14 cellular contexts compared by ENCODE assay signal in the genomic region with DNA sequence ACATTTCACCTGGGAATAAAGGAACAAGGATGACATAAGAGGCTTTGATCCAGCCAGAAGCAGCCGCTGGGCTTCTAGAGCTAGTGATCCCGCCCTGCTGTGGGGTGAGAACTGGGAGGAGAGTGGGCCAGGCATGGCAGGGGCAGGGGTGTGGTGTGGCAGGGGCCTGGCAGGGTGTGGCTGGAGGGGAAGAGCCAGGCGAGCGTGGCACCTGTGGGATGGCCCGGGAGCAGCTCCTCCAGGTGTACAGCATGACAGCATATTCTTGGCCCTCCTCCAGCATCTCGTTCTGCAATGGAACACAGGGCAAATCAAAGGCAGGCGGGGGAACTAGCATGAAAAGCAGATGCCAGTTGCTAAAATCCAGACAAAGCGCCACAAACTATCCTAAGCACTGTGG. TPM values are rescaled to one million over a fixed set of nuclear protein-coding genes. Genes with fewer than 3 reads are reported as not detected.
DNase-seq lines count a peak whose midpoint lies in the region; ATAC-seq and TF ChIP-seq lines count a peak whose summit lies in the region.
"Had no signal": no experiment of that assay in that cellular context is flagged by ENCODE, and none has a peak within 500 bp of the region (broad histone marks: within the 10 kb centered on the region; RNA-seq: fewer than 3 reads in every experiment).

No MANE protein-coding gene starts in this region.

- H2BK5ac ChIP-seq in neuronal stem cell (ENCODE audit: low read length) = no peak overlapping the region

- WGBS in body of pancreas, 2 donors = 36 to 37% methylated on average over 7 to 8 of the region's 8 CpGs
- no CpG with 5 or more reads among the region's 8 CpGs for WGBS in neuronal stem cell (ENCODE audit: extremely low coverage in 2 of 2, insufficient read length in 2 of 2, insufficient replicate concordance in 1 of 2), 2 donors

- H4K91ac ChIP-seq in neuronal stem cell (ENCODE audit: low read depth, low read length, poor library complexity) = no peak overlapping the region

- H2BK12ac ChIP-seq in neuronal stem cell (ENCODE audit: low read length) = no peak overlapping the region

- H3K27ac ChIP-seq in body of pancreas (peak overlapping the region; percentile 34 to 58 (median 48)), neuronal stem cell (replicated peaks; ENCODE audit: low read length) (no peak overlapping the region)

- no peak overlapping the region for H3K4me2 ChIP-seq in neuronal stem cell (ENCODE audit: insufficient read depth, low read length, poor library complexity, severe bottlenecking)

- H2AK5ac ChIP-seq in neuronal stem cell (ENCODE audit: low read depth, low read length) = no peak overlapping the region

- peaks cover 14% of the 10 kb centered on the region for H3K79me1 ChIP-seq in neuronal stem cell (ENCODE audit: low read depth, low read length)

- no peak overlapping the region for H4K8ac ChIP-seq in neuronal stem cell (ENCODE audit: low read depth, low read length)

- H3K23ac ChIP-seq in neuronal stem cell (ENCODE audit: low read depth, low read length, poor library complexity) = no peak overlapping the region

- H3K9ac ChIP-seq in neuronal stem cell (ENCODE audit: low read depth, low read length, poor library complexity) = no peak overlapping the region

- no peak for TF ChIP-seq POLR2A in body of pancreas (IDR thresholded peaks at IDR 0.05)

- no peak overlapping the region for H2AFZ ChIP-seq in neuronal stem cell (ENCODE audit: low read length)

- TF ChIP-seq CTCF in body of pancreas (IDR thresholded peaks at IDR 0.05) = no peak

- intact Hi-C loops in body of pancreas (cut with DNase I) = loop anchor here (10.0 kb wide), 1 partner anchor 50 kb away; no protein-coding TSS in a partner anchor

- H3K14ac ChIP-seq in neuronal stem cell (ENCODE audit: low read length) = peak overlapping the region; percentile 50

- H3K4me3 ChIP-seq in body of pancreas = no peak overlapping the region
- H3K4me3 ChIP-seq in neuronal stem cell (ENCODE audit: low read length in 2 of 2) = no peak overlapping the region
- H3K4me3 ChIP-seq: tibial nerve had no signal

- H2BK120ac ChIP-seq in neuronal stem cell (ENCODE audit: low read depth, low read length) = no peak overlapping the region

- no peaks in the 10 kb centered on the region for H3K27me3 ChIP-seq in body of pancreas
- H3K27me3 ChIP-seq in neuronal stem cell (ENCODE audit: control insufficient read depth in 3 of 3, insufficient read depth in 3 of 3, low read depth in 1 of 3, low read length in 3 of 3) = no peaks in the 10 kb centered on the region
- H3K27me3 ChIP-seq: tibial nerve had no signal

- peaks cover 0 to 4% of the 10 kb centered on the region in 2 donors for H3K36me3 ChIP-seq in body of pancreas (replicated peaks in 1 of 2; ENCODE audit: insufficient read depth in 1 of 2, low read depth in 2 of 2)
- peaks cover 25 to 63% of the 10 kb centered on the region in 2 donors for H3K36me3 ChIP-seq in neuronal stem cell (replicated peaks in 1 of 2; ENCODE audit: control insufficient read depth in 2 of 2, insufficient read depth in 2 of 2, low read length in 2 of 2)

- H3K18ac ChIP-seq in neuronal stem cell (ENCODE audit: low read length) = no peak overlapping the region

- peak overlapping the region; percentile 80 for H3K4ac ChIP-seq in neuronal stem cell (ENCODE audit: low read length)

- H2BK15ac ChIP-seq in neuronal stem cell (ENCODE audit: low read length) = no peak overlapping the region

- H3K9me3 ChIP-seq in body of pancreas (no peaks in the 10 kb centered on the region), neuronal stem cell (replicated peaks in 1 of 2; ENCODE audit: control insufficient read depth in 2 of 2, insufficient read depth in 1 of 2, low read depth in 1 of 2, low read length in 2 of 2) (no peaks in the 10 kb centered on the region)
- H3K9me3 ChIP-seq: tibial nerve had no signal

- DNase-seq in DMS79 (lab: John Stamatoyannopoulos, UW) = peak; percentile 62
- peak; percentile 51 for DNase-seq in NCI-H2107 (lab: John Stamatoyannopoulos, UW)
- DNase-seq in body of pancreas = peak; percentile 66 to 80 (median 76)
- no peak for DNase-seq in neuronal stem cell (ENCODE audit: low spot score)
- DNase-seq in hippocampal formation (lab: John Stamatoyannopoulos, UW) = no peak
- no peak for DNase-seq in OCI-M2 (lab: John Stamatoyannopoulos, UW; ENCODE audit: unreplicated experiment)
- DNase-seq: activated CD8-positive, alpha-beta T cell treated with anti-CD3 and anti-CD28 coated beads for 36 hours; activated effector memory CD4-positive, alpha-beta T cell treated with Interleukin-2 at 50 U/mL for 16 hours; DMS 273 treated with DMSO at 0.1 percent for 48 hours; foreskin melanocyte; NK-92 treated with Interleukin-12 subunit alpha and Interleukin-12 subunit beta, amount 100 ng/mL, for 24 hours had no signal

- H3K4me1 ChIP-seq in body of pancreas = peaks cover 60% of the 10 kb centered on the region
- peaks cover 0 to 5% of the 10 kb centered on the region in 2 donors for H3K4me1 ChIP-seq in neuronal stem cell (ENCODE audit: control insufficient read depth in 2 of 2, insufficient read depth in 1 of 2, low read depth in 1 of 2, low read length in 2 of 2)

- peak; percentile 49 for ATAC-seq in body of pancreas
- no peak for ATAC-seq in HG03095 (IDR thresholded peaks at IDR 0.05; ENCODE audit: unreplicated experiment)
- no peak for ATAC-seq in GM19397 (IDR thresholded peaks at IDR 0.05; ENCODE audit: unreplicated experiment)
- ATAC-seq: activated CD8-positive, alpha-beta T cell treated with anti-CD3 and anti-CD28 coated beads for 36 hours had no signal

RNA-seq across cellular contexts. Expression of a gene that starts 35.5 kb away (rescaled TPM):
- 10 to 100 TPM; 68.5 to 68.6 TPM for total RNA-seq in body of pancreas
- polyA plus RNA-seq in neuronal stem cell (2013, experiment 1 of 2) = 50.3 TPM
- polyA plus RNA-seq in neuronal stem cell (2013, experiment 2 of 2) = 51.9 TPM

Comparison
In these comparisons a context has a peak if more than half of its experiments do, and no peak if none do; other contexts are left out.
1. DNase-seq: peak in DMS79 (single experiment), NCI-H2107 (single experiment) and body of pancreas (4 of 4); none in neuronal stem cell (single experiment), hippocampal formation (0 of 2) and OCI-M2 (single experiment).